26 cellular contexts compared by ENCODE assay signal in the genomic region with DNA sequence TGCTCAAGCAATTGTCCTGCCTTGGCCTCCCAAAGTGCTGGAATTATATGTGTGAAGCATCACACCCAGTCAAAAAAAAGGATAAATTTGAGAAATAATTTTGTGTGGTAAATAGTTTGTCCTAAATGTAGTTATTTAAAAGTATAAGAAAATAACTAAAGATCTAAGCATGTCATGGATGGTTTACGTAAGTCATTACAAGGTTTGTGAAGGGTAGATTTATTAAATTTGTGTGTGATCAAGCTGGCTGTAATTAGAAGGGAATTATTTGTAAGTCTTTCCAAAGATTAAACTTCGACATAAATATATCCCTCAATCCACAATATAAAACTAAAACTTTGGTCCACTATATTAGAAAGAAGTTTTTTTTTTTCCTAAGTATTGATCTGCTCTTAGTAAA. TPM values are rescaled to one million over a fixed set of nuclear protein-coding genes. Genes with fewer than 3 reads are reported as not detected.
DNase-seq lines count a peak whose midpoint lies in the region; ATAC-seq, FAIRE-seq and TF ChIP-seq lines count a peak whose summit lies in the region.
"Had no signal": no experiment of that assay in that cellular context is flagged by ENCODE, and none has a peak within 500 bp of the region (broad histone marks: within the 10 kb centered on the region; RNA-seq: fewer than 3 reads in every experiment).

No MANE protein-coding gene starts in this region.

- in situ Hi-C loops in KBM-7 (cut with MboI; ENCODE audit: low pct_unique_long_range_greater_than_20kb, low sequenced_read_pairs) (no loop called here), astrocyte of the spinal cord (cut with HindIII; ENCODE audit: low sequenced_read_pairs) (no loop called here)

- ATAC-seq in HG02885 (IDR thresholded peaks at IDR 0.05; ENCODE audit: poor library complexity, unreplicated experiment) = no peak
- ATAC-seq: activated CD8-positive, alpha-beta T cell treated with anti-CD3 and anti-CD28 coated beads, Interleukin-2, amount 10 ng/mL, durations not matched to agents 7 days and 5 days; gastrocnemius medialis; lower lobe of right lung; naive thymus-derived CD8-positive, alpha-beta T cell had no signal

- no peak for FAIRE-seq in D721Med (lab: Jason Lieb, UNC)
- FAIRE-seq: endometrium had no signal

- DNase-seq in NCI-H82 (lab: John Stamatoyannopoulos, UW) = peak; percentile 13
- no peak for DNase-seq in NCI-H82 treated with DMSO at 0.1 percent for 48 hours (lab: John Stamatoyannopoulos, UW; ENCODE audit: unreplicated experiment)
- DNase-seq in KBM-7 = peak; percentile 16
- DNase-seq in astrocyte of the spinal cord (ENCODE audit: low read depth, low spot score) = peak; percentile 25
- DNase-seq in renal cortical epithelial cell (ENCODE audit: low read depth) = peak; percentile 2
- DNase-seq in D721Med (ENCODE audit: insufficient read length, low spot score) = no peak
- DNase-seq: activated CD4-positive, alpha-beta T cell treated with anti-CD3 and anti-CD28 coated beads for 4 hours; activated CD8-positive, alpha-beta T cell treated with anti-CD3 and anti-CD28 coated beads, Interleukin-2, amount 10 ng/mL, durations not matched to agents 7 days and 5 days; activated naive CD4-positive, alpha-beta T cell treated with anti-CD3 and anti-CD28 coated beads, Interleukin-2, amount 10 ng/mL, durations not matched to agents 7 days and 5 days; gastrocnemius medialis; HFFc6; kidney glomerular epithelial cell; lower lobe of right lung; MM.1S; naive thymus-derived CD8-positive, alpha-beta T cell; NCI-H1417 treated with DMSO at 0.1 percent for 48 hours; NCI-H526 treated with DMSO at 0.1 percent for 48 hours; nucleus accumbens; RPMI8226; stimulated activated CD4-positive, alpha-beta T cell treated with anti-CD3 and anti-CD28 coated beads, Interleukin-4, amount 100 ng/mL, for 1 hour; T-helper 9 cell; tibial artery had no signal

- H3K4me3 ChIP-seq in astrocyte of the spinal cord (ENCODE audit: low read depth, low read length) = no peak overlapping the region
- H3K4me3 ChIP-seq: gastrocnemius medialis, lower lobe of right lung, prostate gland, SJCRH30, tibial artery had no signal

- TF ChIP-seq CTCF in astrocyte of the spinal cord (IDR thresholded peaks at IDR 0.05; ENCODE audit: low read depth, low read length) (no peak), D721Med (IDR thresholded peaks at IDR 0.05; ENCODE audit: insufficient read depth, missing control alignments) (no peak)

RNA-seq across cellular contexts. Expression of a gene that starts 28.6 kb away (rescaled TPM):
- total RNA-seq in renal cortical epithelial cell = 16.8 and 137 TPM in 2 replicates

Comparison
In these comparisons a context has a peak if more than half of its experiments do, and no peak if none do; other contexts are left out.
1. DNase-seq: peak in NCI-H82 (single experiment), KBM-7 (single experiment), astrocyte of the spinal cord (single experiment) and renal cortical epithelial cell (single experiment); none in NCI-H82 treated with DMSO at 0.1 percent for 48 hours (single experiment) and D721Med (single experiment).